ENCODE assay signal across 2 cellular contexts in the genomic region with DNA sequence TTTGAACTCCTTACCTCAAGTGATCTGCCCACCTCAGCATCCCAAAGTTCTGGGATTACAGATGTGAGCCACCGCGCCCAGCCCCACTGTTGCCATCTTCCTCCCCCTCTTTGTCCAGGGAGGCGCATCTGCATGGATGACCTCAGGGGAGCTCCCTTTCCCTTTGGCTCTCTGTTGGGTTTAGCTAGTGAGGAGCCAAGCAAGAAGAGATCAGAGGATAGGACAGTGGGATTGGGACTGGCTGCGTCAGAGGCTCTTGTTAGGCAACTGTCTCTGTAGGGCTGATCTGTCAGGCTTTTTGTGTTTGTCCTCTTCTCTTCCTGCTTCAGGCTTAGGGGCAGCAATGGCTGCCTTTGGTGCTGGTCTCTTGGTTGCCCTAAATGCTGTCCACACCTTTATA.
TF ChIP-seq lines count a peak whose summit lies in the region.

No MANE protein-coding gene starts in this region.

TF ChIP-seq in A549, 52 proteins besides CTCF, POLR2A, EP300 and RAD21:
- TF ChIP-seq BHLHE40 (IDR thresholded peaks at IDR 0.05; ENCODE audit: low read depth, low read length) (no peak), JUN (IDR thresholded peaks at IDR 0.05) (no peak), ZNF302 (CRISPR knock-in tag; IDR thresholded peaks at IDR 0.05) (no peak), FOSB (CRISPR knock-in tag; IDR thresholded peaks at IDR 0.05) (no peak), NPAS2 (CRISPR knock-in tag; IDR thresholded peaks at IDR 0.05; ENCODE audit: borderline replicate concordance) (no peak), ZFP36 (IDR thresholded peaks at IDR 0.05; ENCODE audit: borderline replicate concordance, partially characterized antibody) (no peak), HOXB13 (CRISPR knock-in tag; IDR thresholded peaks at IDR 0.05; ENCODE audit: low read depth) (no peak), ZSCAN20 (CRISPR knock-in tag; IDR thresholded peaks at IDR 0.05) (no peak), HOXA7 (CRISPR knock-in tag; IDR thresholded peaks at IDR 0.05) (no peak), CEBPB (IDR thresholded peaks at IDR 0.05) (no peak), EHF (CRISPR knock-in tag; IDR thresholded peaks at IDR 0.05) (no peak), MAFK (IDR thresholded peaks at IDR 0.05; ENCODE audit: partially characterized antibody) (no peak), TFCP2L1 (CRISPR knock-in tag; IDR thresholded peaks at IDR 0.05) (no peak)
- TF ChIP-seq, protein P1, sequence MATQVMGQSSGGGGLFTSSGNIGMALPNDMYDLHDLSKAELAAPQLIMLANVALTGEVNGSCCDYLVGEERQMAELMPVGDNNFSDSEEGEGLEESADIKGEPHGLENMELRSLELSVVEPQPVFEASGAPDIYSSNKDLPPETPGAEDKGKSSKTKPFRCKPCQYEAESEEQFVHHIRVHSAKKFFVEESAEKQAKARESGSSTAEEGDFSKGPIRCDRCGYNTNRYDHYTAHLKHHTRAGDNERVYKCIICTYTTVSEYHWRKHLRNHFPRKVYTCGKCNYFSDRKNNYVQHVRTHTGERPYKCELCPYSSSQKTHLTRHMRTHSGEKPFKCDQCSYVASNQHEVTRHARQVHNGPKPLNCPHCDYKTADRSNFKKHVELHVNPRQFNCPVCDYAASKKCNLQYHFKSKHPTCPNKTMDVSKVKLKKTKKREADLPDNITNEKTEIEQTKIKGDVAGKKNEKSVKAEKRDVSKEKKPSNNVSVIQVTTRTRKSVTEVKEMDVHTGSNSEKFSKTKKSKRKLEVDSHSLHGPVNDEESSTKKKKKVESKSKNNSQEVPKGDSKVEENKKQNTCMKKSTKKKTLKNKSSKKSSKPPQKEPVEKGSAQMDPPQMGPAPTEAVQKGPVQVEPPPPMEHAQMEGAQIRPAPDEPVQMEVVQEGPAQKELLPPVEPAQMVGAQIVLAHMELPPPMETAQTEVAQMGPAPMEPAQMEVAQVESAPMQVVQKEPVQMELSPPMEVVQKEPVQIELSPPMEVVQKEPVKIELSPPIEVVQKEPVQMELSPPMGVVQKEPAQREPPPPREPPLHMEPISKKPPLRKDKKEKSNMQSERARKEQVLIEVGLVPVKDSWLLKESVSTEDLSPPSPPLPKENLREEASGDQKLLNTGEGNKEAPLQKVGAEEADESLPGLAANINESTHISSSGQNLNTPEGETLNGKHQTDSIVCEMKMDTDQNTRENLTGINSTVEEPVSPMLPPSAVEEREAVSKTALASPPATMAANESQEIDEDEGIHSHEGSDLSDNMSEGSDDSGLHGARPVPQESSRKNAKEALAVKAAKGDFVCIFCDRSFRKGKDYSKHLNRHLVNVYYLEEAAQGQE (IDR thresholded peaks at IDR 0.05): no peak

TF ChIP-seq in IMR-90, 13 proteins besides CTCF, POLR2A, EP300 and RAD21:
- no peak for TF ChIP-seq FOS (IDR thresholded peaks at IDR 0.05; ENCODE audit: low read depth, low read length)
- no peak for TF ChIP-seq RFX5 (IDR thresholded peaks at IDR 0.05; ENCODE audit: low read depth, low read length)
- TF ChIP-seq SMC3 (IDR thresholded peaks at IDR 0.05; ENCODE audit: low read depth, low read length): no peak
- TF ChIP-seq MAFK (IDR thresholded peaks at IDR 0.05; ENCODE audit: low read depth, low read length): no peak
- TF ChIP-seq CEBPB (IDR thresholded peaks at IDR 0.05; ENCODE audit: low read depth, low read length): no peak
- no peak for TF ChIP-seq BHLHE40 (IDR thresholded peaks at IDR 0.05; ENCODE audit: low read depth, low read length)
- no peak for TF ChIP-seq RCOR1 (IDR thresholded peaks at IDR 0.05; ENCODE audit: insufficient replicate concordance, low read length)
- TF ChIP-seq, protein P2, sequence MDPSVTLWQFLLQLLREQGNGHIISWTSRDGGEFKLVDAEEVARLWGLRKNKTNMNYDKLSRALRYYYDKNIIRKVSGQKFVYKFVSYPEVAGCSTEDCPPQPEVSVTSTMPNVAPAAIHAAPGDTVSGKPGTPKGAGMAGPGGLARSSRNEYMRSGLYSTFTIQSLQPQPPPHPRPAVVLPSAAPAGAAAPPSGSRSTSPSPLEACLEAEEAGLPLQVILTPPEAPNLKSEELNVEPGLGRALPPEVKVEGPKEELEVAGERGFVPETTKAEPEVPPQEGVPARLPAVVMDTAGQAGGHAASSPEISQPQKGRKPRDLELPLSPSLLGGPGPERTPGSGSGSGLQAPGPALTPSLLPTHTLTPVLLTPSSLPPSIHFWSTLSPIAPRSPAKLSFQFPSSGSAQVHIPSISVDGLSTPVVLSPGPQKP (IDR thresholded peaks at IDR 0.05; ENCODE audit: borderline replicate concordance, low read depth, low read length): no peak
- TF ChIP-seq NFE2L2 (IDR thresholded peaks at IDR 0.05; ENCODE audit: low read depth, low read length): no peak
- TF ChIP-seq MXI1 (IDR thresholded peaks at IDR 0.05; ENCODE audit: borderline replicate concordance, low read depth, low read length): no peak
- no peak for TF ChIP-seq CHD1 (IDR thresholded peaks at IDR 0.05; ENCODE audit: low read depth, low read length)
- TF ChIP-seq MAZ (IDR thresholded peaks at IDR 0.05; ENCODE audit: borderline replicate concordance, low read depth, low read length): no peak
- TF ChIP-seq, protein P3, sequence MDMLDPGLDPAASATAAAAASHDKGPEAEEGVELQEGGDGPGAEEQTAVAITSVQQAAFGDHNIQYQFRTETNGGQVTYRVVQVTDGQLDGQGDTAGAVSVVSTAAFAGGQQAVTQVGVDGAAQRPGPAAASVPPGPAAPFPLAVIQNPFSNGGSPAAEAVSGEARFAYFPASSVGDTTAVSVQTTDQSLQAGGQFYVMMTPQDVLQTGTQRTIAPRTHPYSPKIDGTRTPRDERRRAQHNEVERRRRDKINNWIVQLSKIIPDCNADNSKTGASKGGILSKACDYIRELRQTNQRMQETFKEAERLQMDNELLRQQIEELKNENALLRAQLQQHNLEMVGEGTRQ (IDR thresholded peaks at IDR 0.05; ENCODE audit: low read depth, low read length): no peak
TF ChIP-seq in IMR-90: peak in this region for 0.
